Comparison of ENCODE assay signal across 8 cellular contexts in the genomic region with DNA sequence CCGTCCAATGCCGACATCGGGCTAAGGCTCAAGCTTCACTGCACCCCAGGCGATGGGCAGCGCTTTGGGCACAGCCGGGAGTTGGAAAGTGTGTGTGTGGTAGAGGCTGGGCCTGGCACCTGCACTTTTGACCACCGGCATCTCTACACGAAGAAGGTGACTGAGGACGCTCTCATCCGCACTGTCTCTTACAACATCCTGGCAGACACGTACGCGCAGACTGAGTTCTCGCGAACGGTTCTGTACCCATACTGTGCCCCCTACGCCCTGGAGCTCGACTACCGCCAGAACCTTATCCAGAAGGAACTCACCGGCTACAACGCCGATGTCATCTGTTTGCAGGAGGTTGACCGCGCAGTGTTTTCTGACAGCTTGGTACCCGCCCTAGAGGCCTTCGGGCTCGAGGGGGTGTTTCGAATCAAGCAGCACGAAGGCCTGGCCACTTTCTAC. TPM values are rescaled to one million over a fixed set of nuclear protein-coding genes. Genes with fewer than 3 reads are reported as not detected.
A peak's percentile ranks its signal among the peaks of the same experiment; 100 is the strongest.
DNase-seq lines count a peak whose midpoint lies in the region; ATAC-seq and TF ChIP-seq lines count a peak whose summit lies in the region.

No MANE protein-coding gene starts in this region.

- H3K27ac Mint-ChIP-seq in activated T-cell treated with anti-CD3 and anti-CD28 coated beads, Interleukin-2, amount 50 U/mL, for 72 hours = peak overlapping the region; percentile 100

- H3K36me3 Mint-ChIP-seq in activated T-cell treated with anti-CD3 and anti-CD28 coated beads, Interleukin-2, amount 50 U/mL, for 72 hours (ENCODE audit: insufficient read depth in 2 of 2) = peaks cover 9 to 14% of the 10 kb centered on the region in 2 donors

- peak overlapping the region; percentile 90 for H3K27ac ChIP-seq in AG04450 (ENCODE audit: low read depth, low read length)
- peak overlapping the region; percentile 96 for H3K27ac ChIP-seq in psoas muscle

- peaks cover 32% of the 10 kb centered on the region for H3K4me1 ChIP-seq in psoas muscle

- DNase-seq in AG04450 (ENCODE audit: low read depth, low spot score) = no peak
- DNase-seq in NCI-H526 treated with DMSO at 0.1 percent for 48 hours (lab: John Stamatoyannopoulos, UW) = peak; percentile 22
- DNase-seq in activated T-cell treated with anti-CD3 and anti-CD28 coated beads, Interleukin-2, amount 50 U/mL, for 72 hours = peak; percentile 51 to 61
- DNase-seq in foreskin melanocyte = peak; percentile 27
- peak in 1 of 2 donors; percentile 23 for DNase-seq in psoas muscle
- DNase-seq in kidney glomerular epithelial cell (lab: John Stamatoyannopoulos, UW) = no peak

- 2 to 3% (median 2%) methylated on average over 29 of the region's 29 CpGs for WGBS in psoas muscle, 3 donors

- intact Hi-C loops in psoas muscle (cut with DNase I) = loop anchor here (2.0 to 5.0 kb wide), 2 partner anchors 40 kb away; a partner anchor contains a TSS

- H3K36me3 ChIP-seq in psoas muscle (ENCODE audit: insufficient read depth in 1 of 2, low read depth in 1 of 2) = peaks cover 0 to 39% of the 10 kb centered on the region in 2 donors

- H3K4me3 ChIP-seq in AG04450 (ENCODE audit: low read depth, low read length) (peak overlapping the region; percentile 93), psoas muscle (peak overlapping the region; percentile 97)

- H3K27me3 ChIP-seq in AG04450 (ENCODE audit: control insufficient read depth, insufficient read depth, low read length) = no peaks in the 10 kb centered on the region
- H3K27me3 ChIP-seq in psoas muscle (ENCODE audit: insufficient read depth in 3 of 3, low read length in 2 of 3) = no peaks in the 10 kb centered on the region

- H3K27me3 Mint-ChIP-seq in activated T-cell treated with anti-CD3 and anti-CD28 coated beads, Interleukin-2, amount 50 U/mL, for 72 hours (ENCODE audit: low read depth) = no peaks in the 10 kb centered on the region

- peak overlapping the region; percentile 81 to 89 for H3K4me3 Mint-ChIP-seq in activated T-cell treated with anti-CD3 and anti-CD28 coated beads, Interleukin-2, amount 50 U/mL, for 72 hours

- POLR2A ChIA-PET in AG04450 (lab: Yijun Ruan, JAX) = interaction anchor here (1.0 to 2.4 kb wide), 4 partner anchors 11 to 40 kb away, joined by 3 to 10 read pairs (median 8); a partner anchor contains a TSS

- H3K9me3 ChIP-seq in AG04450 (ENCODE audit: control insufficient read depth, insufficient read depth, low read length) (no peaks in the 10 kb centered on the region; the same call in 1 of the 2 replicates), psoas muscle (no peaks in the 10 kb centered on the region)

- H3K4me1 Mint-ChIP-seq in activated T-cell treated with anti-CD3 and anti-CD28 coated beads, Interleukin-2, amount 50 U/mL, for 72 hours (ENCODE audit: low read depth) = peaks cover 44% of the 10 kb centered on the region

- ATAC-seq in GM19395 (IDR thresholded peaks at IDR 0.05; ENCODE audit: unreplicated experiment) (peak; percentile 20), psoas muscle (peak; percentile 10 to 32 (median 15)), HG02571 (IDR thresholded peaks at IDR 0.05; ENCODE audit: unreplicated experiment) (no peak)
- peak; percentile 57 to 60 for ATAC-seq in activated T-cell treated with anti-CD3 and anti-CD28 coated beads, Interleukin-2, amount 50 U/mL, for 72 hours (replicated peaks in 1 of 2)

- H3K9me3 Mint-ChIP-seq in activated T-cell treated with anti-CD3 and anti-CD28 coated beads, Interleukin-2, amount 50 U/mL, for 72 hours = no peaks in the 10 kb centered on the region

- TF ChIP-seq CTCF in AG04450 (IDR thresholded peaks at IDR 0.05; ENCODE audit: low read depth, low read length) (no peak), psoas muscle (IDR thresholded peaks at IDR 0.05) (no peak)

- CTCF ChIA-PET in AG04450 (lab: Charles Lee) = interaction anchor here (2.1 kb wide), 1 partner anchor 159 kb away, joined by 8 read pairs; no protein-coding TSS in a partner anchor

RNA-seq across cellular contexts. Expression of a gene that starts 1.0 kb away (rescaled TPM):
- 11.5 and 12.1 TPM in 2 replicates for polyA plus RNA-seq in AG04450 (2011; rRNA removed)
- polyA minus RNA-seq in AG04450 (2011; rRNA and poly(A)+ RNA removed) = 30.0 and 36.9 TPM in 2 replicates
- total RNA-seq in activated T-cell treated with anti-CD3 and anti-CD28 coated beads, Interleukin-2, amount 50 U/mL, for 72 hours = 10 to 100 TPM; 19.6 to 20.8 TPM
- 10 to 100 TPM; 11.8 to 20.6 (median 17.2) TPM for total RNA-seq in psoas muscle
- 10 to 100 TPM in 1 of 3 donors, 1 to 10 TPM in 2; 5.9 to 16.3 (median 8.0) TPM for polyA plus RNA-seq in psoas muscle

RNA-seq across cellular contexts. Expression of a gene that starts 13.0 kb away (rescaled TPM):
- polyA plus RNA-seq in AG04450 (2011; rRNA removed) = under 0.01 TPM in 1 of 2 replicates, not detected in the other
- polyA minus RNA-seq in AG04450 (2011; rRNA and poly(A)+ RNA removed) = not detected in 2 replicates
- under 1 TPM; 0.21 to 0.26 TPM for total RNA-seq in activated T-cell treated with anti-CD3 and anti-CD28 coated beads, Interleukin-2, amount 50 U/mL, for 72 hours
- under 1 TPM; 0.04 to 0.34 (median 0.08) TPM for total RNA-seq in psoas muscle
- polyA plus RNA-seq in psoas muscle = under 1 TPM in 2 of 3 donors, not detected in 1; under 0.01 to 0.27 TPM

RNA-seq across cellular contexts. Expression of a gene that starts 40.0 kb away (rescaled TPM):
- polyA plus RNA-seq in AG04450 (2011; rRNA removed) (588 and 766 TPM in 2 replicates), psoas muscle (100 to 1,000 TPM in 1 of 3 donors, 10 to 100 TPM in 2; 54.3 to 127 (median 96.1) TPM)
- polyA minus RNA-seq in AG04450 (2011; rRNA and poly(A)+ RNA removed) = 302 and 551 TPM in 2 replicates
- 10 to 100 TPM; 67.2 to 76.3 TPM for total RNA-seq in activated T-cell treated with anti-CD3 and anti-CD28 coated beads, Interleukin-2, amount 50 U/mL, for 72 hours
- total RNA-seq in psoas muscle = 10 to 100 TPM; 37.7 to 76.7 (median 44.7) TPM

Comparison
In these comparisons a context has a peak if more than half of its experiments do, and no peak if none do; other contexts are left out.
1. DNase-seq: peak in NCI-H526 treated with DMSO at 0.1 percent for 48 hours (single experiment), activated T-cell treated with anti-CD3 and anti-CD28 coated beads, Interleukin-2, amount 50 U/mL, for 72 hours (2 of 2) and foreskin melanocyte (single experiment); none in AG04450 (single experiment) and kidney glomerular epithelial cell (single experiment).